ENCODE assay signal across 1 cellular context in genomic region chr5:157521704-157522029, GRCh38.
TF ChIP-seq lines count a peak whose summit lies in the region.

No MANE protein-coding gene starts in this region.

TF ChIP-seq in endothelial cell of umbilical vein, 7 proteins besides CTCF, POLR2A, EP300 and RAD21:
- TF ChIP-seq MAX (IDR thresholded peaks at IDR 0.05; ENCODE audit: insufficient read depth, insufficient read length), result no peak
- peak; percentile 54 for TF ChIP-seq GATA2 (IDR thresholded peaks at IDR 0.05; ENCODE audit: insufficient read depth, insufficient read length, low read depth, low read length)
TF ChIP-seq in endothelial cell of umbilical vein: peak in this region for 1.
